ENCODE assay signal across 8 cellular contexts in genomic region chr4:99946346-99947189, GRCh38. TPM values are rescaled to one million over a fixed set of nuclear protein-coding genes. Genes with fewer than 3 reads are reported as not detected.
A peak's percentile ranks its signal among the peaks of the same experiment; 100 is the strongest.
DNase-seq lines count a peak whose midpoint lies in the region; ATAC-seq and TF ChIP-seq lines count a peak whose summit lies in the region.

DNAJB14 (minus strand) TSS chr4:99946618; CDS start chr4:99946571, 47 bp downstream.

- CTCF ChIA-PET in A673 (lab: Charles Lee) = no interaction called here

- TF ChIP-seq CTCF in A673 (conservative IDR thresholded peaks at IDR 0.05; ENCODE audit: low read depth, low read length) = no peak
- no peak for TF ChIP-seq CTCF in coronary artery (IDR thresholded peaks at IDR 0.05)

- BruUV-seq in A673 (replicated peaks; lab: Mats Ljungman, UMichigan) = no TSS peak

- peak; percentile 28 for ATAC-seq in GM18520 (IDR thresholded peaks at IDR 0.05; ENCODE audit: unreplicated experiment)
- peak; percentile 46 for ATAC-seq in HG03045 (IDR thresholded peaks at IDR 0.05; ENCODE audit: unreplicated experiment)
- ATAC-seq in left lobe of liver = peak; percentile 75

- DNase-seq in A673 (ENCODE audit: low spot score) = peak; percentile 89
- peak; percentile 7 for DNase-seq in NCI-H345 treated with DMSO at 0.1 percent for 48 hours (lab: John Stamatoyannopoulos, UW; ENCODE audit: unreplicated experiment)
- peak; percentile 84 for DNase-seq in activated CD4-positive, alpha-beta T cell treated with anti-CD3 and anti-CD28 coated beads for 48 hours
- DNase-seq in coronary artery (ENCODE audit: low spot score) = peak; percentile 82
- DNase-seq in left lobe of liver (ENCODE audit: low spot score) = peak; percentile 80
- DNase-seq in stimulated activated CD4-positive, alpha-beta T cell treated with anti-CD3 and anti-CD28 coated beads, Interleukin-2, amount 100 ng/mL, for 4 hours (ENCODE audit: low read depth) = peak; percentile 65

- H3K4me1 ChIP-seq in A673 (ENCODE audit: insufficient read depth, low read length, poor library complexity, severe bottlenecking) = peaks cover 20% of the 10 kb centered on the region

- H3K4me3 ChIP-seq in A673 (ENCODE audit: low read depth, low read length, poor library complexity, severe bottlenecking) (peak within 1 kb of the TSS; percentile 92), coronary artery (peak within 1 kb of the TSS; percentile 90)

- H3K27me3 ChIP-seq in A673 (replicated peaks; ENCODE audit: insufficient read depth, low read depth, low read length, poor library complexity) = no peaks in the 10 kb centered on the region

- peak within 1 kb of the TSS; percentile 87 for H3K27ac ChIP-seq in A673 (ENCODE audit: low read depth, low read length, poor library complexity, severe bottlenecking)
- H3K27ac ChIP-seq in coronary artery = peak within 1 kb of the TSS; percentile 86 to 96

- POLR2A ChIA-PET in A673 (lab: Charles Lee; ENCODE audit: low non-redundant PET) = interaction anchor here (0.6 to 0.7 kb wide), 5 partner anchors 195 to 1199 kb away, joined by 3 to 16 read pairs (median 4); no protein-coding TSS in a partner anchor

- H3K9me3 ChIP-seq in A673 (ENCODE audit: low read depth, low read length, poor library complexity, severe bottlenecking) = peaks cover 3% of the 10 kb centered on the region

- H3K36me3 ChIP-seq in A673 (ENCODE audit: insufficient read depth, low read length, poor library complexity, severe bottlenecking) = peaks cover 33% of the 10 kb centered on the region

- intact Hi-C loops in A673 (cut with micrococcal nuclease; ENCODE audit: unreplicated experiment) = loop anchor here (5.0 kb wide), 2 partner anchors 139 to 384 kb away; partner anchors contain the start of gene TRMT10A

RNA-seq across cellular contexts. Expression of gene DNAJB14, which starts in this region (rescaled TPM):
- total RNA-seq in A673 (2021) (33.5 and 36.4 TPM in 2 replicates), left lobe of liver (16.2 TPM)

Comparison
In these comparisons a context has a peak if more than half of its experiments do, and no peak if none do; other contexts are left out.
1. Peak in every context shown above with its lines: DNase-seq, ATAC-seq, H3K4me3 ChIP-seq and H3K27ac ChIP-seq.
2. DNase-seq: peak in every context shown above with its lines; median percentile 89 in A673; 84 in activated CD4-positive, alpha-beta T cell treated with anti-CD3 and anti-CD28 coated beads for 48 hours; 82 in coronary artery; 80 in left lobe of liver; 65 in stimulated activated CD4-positive, alpha-beta T cell treated with anti-CD3 and anti-CD28 coated beads, Interleukin-2, amount 100 ng/mL, for 4 hours; 7 in NCI-H345 treated with DMSO at 0.1 percent for 48 hours.